ENCODE assay signal across 27 cellular contexts in the genomic region with DNA sequence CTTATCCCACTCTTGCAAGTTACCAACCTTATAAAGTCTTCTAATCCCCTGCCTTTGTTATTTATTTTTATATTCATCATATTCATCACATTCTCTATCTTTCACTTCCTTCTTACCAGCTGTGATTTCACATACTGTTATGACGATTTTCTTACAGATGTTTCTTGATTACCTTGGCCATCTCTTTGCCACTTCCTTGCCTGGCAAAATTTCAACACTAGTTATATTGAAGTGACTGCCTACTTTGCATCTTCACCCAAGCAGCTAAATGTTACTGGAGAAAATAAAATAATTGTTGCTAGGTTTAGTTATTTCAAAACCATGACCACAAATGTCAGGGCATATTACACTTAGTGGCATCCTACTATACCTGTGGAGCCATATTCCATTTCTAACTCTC.
"Had no signal": no experiment of that assay in that cellular context is flagged by ENCODE, and none has a peak within 500 bp of the region (broad histone marks: within the 10 kb centered on the region; RNA-seq: fewer than 3 reads in every experiment).

No MANE protein-coding gene starts in this region.

- H3K9me3 ChIP-seq: breast epithelium had no signal

- DNase-seq: activated CD4-positive, alpha-beta memory T cell treated with anti-CD3 and anti-CD28 coated beads for 36 hours; activated CD4-positive, alpha-beta T cell treated with anti-CD3 and anti-CD28 coated beads, Interleukin-2, amount 10 ng/mL, durations not matched to agents 7 days and 5 days; activated CD4-positive, CD25-positive, alpha-beta regulatory T cell; activated CD8-positive, alpha-beta memory T cell treated with anti-CD3 and anti-CD28 coated beads for 24 hours; activated gamma-delta T cell treated with Interleukin-2 at 50 U/mL for 16 hours; activated naive CD4-positive, alpha-beta T cell treated with anti-CD3 and anti-CD28 coated beads, Interleukin-2, amount 10 ng/mL, durations not matched to agents 7 days and 5 days; activated naive CD8-positive, alpha-beta T cell treated with anti-CD3 and anti-CD28 coated beads, Interleukin-2, amount 10 ng/mL, durations not matched to agents 7 days and 5 days; activated T-cell treated with anti-CD3 and anti-CD28 coated beads, Interleukin-2, amount 50 U/mL, for 4 hours; aorta; caudate nucleus; KG1; NCI-H1048; NCI-H146; NCI-H2029; NCI-H2107; NCI-H2171 treated with DMSO at 0.1 percent for 48 hours; NCI-H226; NCI-H69; NK-92 treated with Interleukin-12 subunit alpha and Interleukin-12 subunit beta, amount 100 ng/mL, for 24 hours; PC-3; SHP77 treated with DMSO at 0.1 percent for 48 hours; T-helper 17 cell; T1000 had no signal

- H3K4me1 ChIP-seq: breast epithelium had no signal

- H3K27ac Mint-ChIP-seq: activated CD4-positive, alpha-beta memory T cell treated with anti-CD3 and anti-CD28 coated beads for 36 hours; activated CD4-positive, alpha-beta T cell treated with anti-CD3 and anti-CD28 coated beads, Interleukin-2, amount 10 ng/mL, durations not matched to agents 7 days and 5 days; activated naive CD4-positive, alpha-beta T cell treated with anti-CD3 and anti-CD28 coated beads, Interleukin-2, amount 10 ng/mL, durations not matched to agents 7 days and 5 days; activated naive CD8-positive, alpha-beta T cell treated with anti-CD3 and anti-CD28 coated beads, Interleukin-2, amount 10 ng/mL, durations not matched to agents 7 days and 5 days; activated T-helper 2 cell treated with anti-CD3 and anti-CD28 coated beads, Interferon-gamma antibody, Interleukin-2, Interleukin-4, amounts not matched to agents 10 μg/mL and 5 μg/mL and 100 μg/mL, durations not matched to agents 14 hours and 24 hours and 36 hours; IgD-negative memory B cell; T-helper 17 cell had no signal

- H3K4me3 ChIP-seq: breast epithelium had no signal

- H3K36me3 ChIP-seq: breast epithelium had no signal

- H3K9me3 Mint-ChIP-seq: activated CD4-positive, alpha-beta memory T cell treated with anti-CD3 and anti-CD28 coated beads for 36 hours; activated CD4-positive, alpha-beta T cell treated with anti-CD3 and anti-CD28 coated beads, Interleukin-2, amount 10 ng/mL, durations not matched to agents 7 days and 5 days; activated naive CD4-positive, alpha-beta T cell treated with anti-CD3 and anti-CD28 coated beads, Interleukin-2, amount 10 ng/mL, durations not matched to agents 7 days and 5 days; activated naive CD8-positive, alpha-beta T cell treated with anti-CD3 and anti-CD28 coated beads, Interleukin-2, amount 10 ng/mL, durations not matched to agents 7 days and 5 days; activated T-cell treated with anti-CD3 and anti-CD28 coated beads, Interleukin-2, amount 50 U/mL, for 4 hours; activated T-helper 2 cell treated with anti-CD3 and anti-CD28 coated beads, Interferon-gamma antibody, Interleukin-2, Interleukin-4, amounts not matched to agents 10 μg/mL and 5 μg/mL and 100 μg/mL, durations not matched to agents 14 hours and 24 hours and 36 hours had no signal

- H3K4me3 Mint-ChIP-seq: activated CD4-positive, alpha-beta memory T cell treated with anti-CD3 and anti-CD28 coated beads for 36 hours; activated CD4-positive, alpha-beta T cell treated with anti-CD3 and anti-CD28 coated beads, Interleukin-2, amount 10 ng/mL, durations not matched to agents 7 days and 5 days; activated naive CD4-positive, alpha-beta T cell treated with anti-CD3 and anti-CD28 coated beads, Interleukin-2, amount 10 ng/mL, durations not matched to agents 7 days and 5 days; activated naive CD8-positive, alpha-beta T cell treated with anti-CD3 and anti-CD28 coated beads, Interleukin-2, amount 10 ng/mL, durations not matched to agents 7 days and 5 days; activated T-cell treated with anti-CD3 and anti-CD28 coated beads, Interleukin-2, amount 50 U/mL, for 4 hours; IgD-negative memory B cell; T-helper 17 cell had no signal

- H3K4me1 Mint-ChIP-seq: activated CD4-positive, alpha-beta T cell treated with anti-CD3 and anti-CD28 coated beads, Interleukin-2, amount 10 ng/mL, durations not matched to agents 7 days and 5 days; activated naive CD4-positive, alpha-beta T cell treated with anti-CD3 and anti-CD28 coated beads, Interleukin-2, amount 10 ng/mL, durations not matched to agents 7 days and 5 days; activated naive CD8-positive, alpha-beta T cell treated with anti-CD3 and anti-CD28 coated beads, Interleukin-2, amount 10 ng/mL, durations not matched to agents 7 days and 5 days; T-helper 17 cell had no signal

- H3K27me3 ChIP-seq: breast epithelium had no signal

- H3K36me3 Mint-ChIP-seq: activated CD4-positive, alpha-beta memory T cell treated with anti-CD3 and anti-CD28 coated beads for 36 hours; activated naive CD4-positive, alpha-beta T cell treated with anti-CD3 and anti-CD28 coated beads, Interleukin-2, amount 10 ng/mL, durations not matched to agents 7 days and 5 days; activated naive CD8-positive, alpha-beta T cell treated with anti-CD3 and anti-CD28 coated beads, Interleukin-2, amount 10 ng/mL, durations not matched to agents 7 days and 5 days; IgD-negative memory B cell had no signal

- H3K27ac ChIP-seq: breast epithelium, VCaP had no signal
